Comparison of ENCODE assay signal across 13 cellular contexts in the genomic region with DNA sequence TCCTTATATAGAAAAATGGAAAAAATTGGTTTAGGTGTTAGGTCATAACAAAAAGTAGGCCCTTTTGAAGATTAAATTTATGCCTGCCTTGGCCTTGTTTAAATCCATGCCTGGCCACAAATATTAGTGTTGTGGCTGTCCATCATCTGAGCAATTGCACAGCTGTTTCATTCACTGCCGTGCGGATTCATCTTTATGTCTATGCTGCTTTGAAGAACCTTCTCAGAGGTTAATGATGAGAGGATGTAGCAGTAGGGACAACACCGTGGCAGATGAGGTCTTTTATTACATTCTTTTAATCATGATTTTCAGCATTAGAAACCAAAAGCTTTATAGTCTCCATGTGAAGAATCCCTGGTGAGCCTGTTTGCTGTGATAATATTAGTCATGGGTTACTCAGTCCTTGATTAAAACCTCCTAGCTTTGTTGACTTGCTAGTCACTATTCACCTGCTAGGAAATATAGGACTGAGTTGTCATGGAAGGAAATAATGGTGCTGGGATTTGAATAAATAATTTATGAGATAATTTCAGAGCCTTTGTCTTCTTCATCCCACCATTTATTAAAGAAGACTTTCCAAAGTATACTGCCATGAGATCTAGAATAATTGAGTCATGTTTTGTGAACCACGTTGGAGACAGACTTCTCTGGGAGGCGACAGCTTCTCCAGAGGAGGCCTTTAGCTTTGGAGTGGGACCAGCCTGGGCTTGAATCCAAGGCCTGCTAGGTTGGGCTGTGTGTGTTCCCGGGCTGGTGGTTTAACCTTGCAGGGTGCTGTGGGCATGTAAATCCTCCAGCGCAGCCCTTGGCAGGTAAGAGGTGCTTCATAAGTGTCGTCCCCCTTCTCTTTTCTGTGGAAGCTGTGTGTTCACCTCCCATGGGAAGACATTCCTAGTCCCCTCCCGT. TPM values are rescaled to one million over a fixed set of nuclear protein-coding genes. Genes with fewer than 3 reads are reported as not detected.
DNase-seq lines count a peak whose midpoint lies in the region; ATAC-seq and TF ChIP-seq lines count a peak whose summit lies in the region.
"Had no signal": no experiment of that assay in that cellular context is flagged by ENCODE, and none has a peak within 500 bp of the region (broad histone marks: within the 10 kb centered on the region; RNA-seq: fewer than 3 reads in every experiment).

No MANE protein-coding gene starts in this region.

- peaks cover 0 to 4% (median 0%) of the 10 kb centered on the region in 4 donors for H3K36me3 ChIP-seq in transverse colon
- H3K36me3 ChIP-seq: SJSA1 had no signal

- TF ChIP-seq EP300 in transverse colon (IDR thresholded peaks at IDR 0.05; ENCODE audit: low read depth): no peak

- no peak for ATAC-seq in HG03095 (IDR thresholded peaks at IDR 0.05; ENCODE audit: unreplicated experiment)
- ATAC-seq: A549; activated CD8-positive, alpha-beta T cell treated with anti-CD3 and anti-CD28 coated beads for 36 hours; naive thymus-derived CD8-positive, alpha-beta T cell had no signal

- H3K4me3 ChIP-seq in astrocyte of the cerebellum (ENCODE audit: low read depth, low read length): no peak overlapping the region
- no peak overlapping the region for H3K4me3 ChIP-seq in transverse colon
- H3K4me3 ChIP-seq: A549, SJSA1 had no signal

- WGBS in transverse colon (ENCODE audit: low coverage in 1 of 2), 2 donors: 76% methylated on average over 5 to 9 of the region's 9 CpGs

- H3K4me1 ChIP-seq in transverse colon: peaks cover 0 to 38% (median 7%) of the 10 kb centered on the region in 4 donors
- H3K4me1 ChIP-seq: A549 had no signal

- in situ Hi-C loops in astrocyte of the cerebellum (cut with HindIII; ENCODE audit: low sequenced_read_pairs) (no loop called here), transverse colon (cut with MboI; ENCODE audit: low pct_ligation_motif_present in 1 of 4, low pct_unique_long_range_greater_than_20kb in 1 of 4, low sequenced_read_pairs in 3 of 4) (loop anchor here in 1 of 4 donors (25.0 kb wide), 1 partner anchor 126 kb away; the partner anchor contains the start of gene TBC1D1)

- intact Hi-C loops in transverse colon (cut with DNase I; ENCODE audit: low total_unique reads): no loop called here

- no peaks in the 10 kb centered on the region for H3K9me3 ChIP-seq in transverse colon
- H3K9me3 ChIP-seq: A549, SJSA1 had no signal

- peak overlapping the region; percentile 2 to 74 (median 44) for H3K27ac ChIP-seq in transverse colon
- H3K27ac ChIP-seq: A549, SJSA1 had no signal

- DNase-seq in NCI-H2196 (lab: John Stamatoyannopoulos, UW; ENCODE audit: unreplicated experiment) (peak; percentile 28), NCI-H2196 treated with DMSO at 0.1 percent for 48 hours (lab: John Stamatoyannopoulos, UW; ENCODE audit: unreplicated experiment) (no peak), astrocyte of the cerebellum (ENCODE audit: low read depth) (peak; percentile 53), hepatic stellate cell (ENCODE audit: low spot score) (peak; percentile 30), transverse colon (no peak), CD1c-positive myeloid dendritic cell (ENCODE audit: extremely low spot score) (no peak)
- no peak for DNase-seq in activated naive CD4-positive, alpha-beta T cell treated with anti-CD3 and anti-CD28 coated beads, Interleukin-2, amount 50 U/mL, for 16 hours
- DNase-seq: activated CD8-positive, alpha-beta T cell treated with anti-CD3 and anti-CD28 coated beads for 36 hours; naive thymus-derived CD8-positive, alpha-beta T cell had no signal

- no peak for TF ChIP-seq CTCF in astrocyte of the cerebellum (IDR thresholded peaks at IDR 0.05; ENCODE audit: low read depth, low read length, missing control alignments)
- no peak for TF ChIP-seq CTCF in transverse colon (IDR thresholded peaks at IDR 0.05)

- no peaks in the 10 kb centered on the region for H3K27me3 ChIP-seq in transverse colon
- H3K27me3 ChIP-seq: SJSA1 had no signal

- TF ChIP-seq POLR2A in transverse colon (IDR thresholded peaks at IDR 0.05): no peak

RNA-seq across cellular contexts. Expression of gene PTTG2, which starts 53.5 kb away (rescaled TPM):
- total RNA-seq in transverse colon: 1 to 10 TPM in 2 of 4 donors, not detected in 2; 2.6 to 3.8 TPM
- total RNA-seq: activated CD8-positive, alpha-beta T cell treated with anti-CD3 and anti-CD28 coated beads for 36 hours; SJSA1; temporal lobe had no signal

Comparison
In these comparisons a context has a peak if more than half of its experiments do, and no peak if none do; other contexts are left out.
1. DNase-seq: peak in NCI-H2196 (single experiment), astrocyte of the cerebellum (single experiment) and hepatic stellate cell (single experiment); none in NCI-H2196 treated with DMSO at 0.1 percent for 48 hours (single experiment), transverse colon (single experiment), activated naive CD4-positive, alpha-beta T cell treated with anti-CD3 and anti-CD28 coated beads, Interleukin-2, amount 50 U/mL, for 16 hours (single experiment) and CD1c-positive myeloid dendritic cell (single experiment).